ENCODE assay signal across 8 cellular contexts in genomic region chr1:244450597-244451538, GRCh38. TPM values are rescaled to one million over a fixed set of nuclear protein-coding genes. Genes with fewer than 3 reads are reported as not detected.
DNase-seq lines count a peak whose midpoint lies in the region; ATAC-seq, FAIRE-seq and TF ChIP-seq lines count a peak whose summit lies in the region.

No MANE protein-coding gene starts in this region.

- H3K27me3 ChIP-seq in DOHH2 (ENCODE audit: control insufficient read depth, low read length) (no peaks in the 10 kb centered on the region), KMS-11 (ENCODE audit: insufficient read depth, low read depth) (no peaks in the 10 kb centered on the region), spleen (replicated peaks in 1 of 7) (no peaks in the 10 kb centered on the region)

- no peaks in the 10 kb centered on the region for H3F3A ChIP-seq in DOHH2 (ENCODE audit: control insufficient read depth, insufficient read depth)

- peak overlapping the region; percentile 85 for H3K4me3 ChIP-seq in DOHH2 (ENCODE audit: low read length)
- H3K4me3 ChIP-seq in KMS-11 (IDR thresholded peaks at IDR 0.05; ENCODE audit: insufficient read depth, low read depth, low read length): peak overlapping the region; percentile 95
- H3K4me3 ChIP-seq in iPS-18c (ENCODE audit: insufficient read depth, low read depth, low read length): peak overlapping the region; percentile 93
- peak overlapping the region; percentile 80 to 94 (median 90) for H3K4me3 ChIP-seq in spleen

- no peak for TF ChIP-seq CTCF in DOHH2 (IDR thresholded peaks at IDR 0.05; ENCODE audit: low read depth, low read length, poor library complexity, severe bottlenecking)
- no peak for TF ChIP-seq CTCF in KMS-11 (conservative IDR thresholded peaks at IDR 0.05; ENCODE audit: low read depth, low read length)
- no peak for TF ChIP-seq CTCF in MCF 10A (IDR thresholded peaks at IDR 0.05; ENCODE audit: unreplicated experiment)
- TF ChIP-seq CTCF in spleen (IDR thresholded peaks at IDR 0.05 in 8 of 11, conservative IDR thresholded peaks at IDR 0.05 in 3 of 11): no peak

- H2AFZ ChIP-seq in KMS-11 (ENCODE audit: low read depth): peak overlapping the region; percentile 62

- 0 to 1% (median 0%) methylated on average over 28 to 41 of the region's 41 CpGs for WGBS in spleen, 5 donors

- H3K79me2 ChIP-seq in DOHH2 (ENCODE audit: control insufficient read depth, low read length) (peaks cover 58% of the 10 kb centered on the region), KMS-11 (ENCODE audit: insufficient read depth, low read depth) (peaks cover 57% of the 10 kb centered on the region)

- H3K27ac Mint-ChIP-seq in MCF 10A (ENCODE audit: low read depth, unreplicated experiment): peak overlapping the region; percentile 69

- H3K4me3 Mint-ChIP-seq in MCF 10A (ENCODE audit: unreplicated experiment): peak overlapping the region; percentile 70

- H3K27me3 Mint-ChIP-seq in MCF 10A (ENCODE audit: insufficient read depth, unreplicated experiment): no peaks in the 10 kb centered on the region

- FAIRE-seq in TTC549 (lab: Jason Lieb, UNC): peak; percentile 29

- H3K36me3 ChIP-seq in DOHH2 (ENCODE audit: control insufficient read depth, low read length): peaks cover 48% of the 10 kb centered on the region
- peaks cover 5% of the 10 kb centered on the region; the same call in 1 of the 2 replicates for H3K36me3 ChIP-seq in KMS-11 (ENCODE audit: insufficient read depth)
- H3K36me3 ChIP-seq in spleen: peaks cover 0 to 7% (median 0%) of the 10 kb centered on the region in 6 donors

- H3K27ac ChIP-seq in DOHH2 (ENCODE audit: low read depth, low read length): peak overlapping the region; percentile 77
- H3K27ac ChIP-seq in KMS-11: peak overlapping the region; percentile 86
- H3K27ac ChIP-seq in spleen: peak overlapping the region; percentile 93 to 99 (median 97)

- no peak for TF ChIP-seq POLR2A in spleen (IDR thresholded peaks at IDR 0.05)

- H3K4me1 ChIP-seq in DOHH2 (ENCODE audit: control insufficient read depth, low read length): peaks cover 40% of the 10 kb centered on the region
- H3K4me1 ChIP-seq in KMS-11 (ENCODE audit: low read depth, poor library complexity, severe bottlenecking): peaks cover 41% of the 10 kb centered on the region
- peaks cover 35 to 59% (median 55%) of the 10 kb centered on the region in 6 donors for H3K4me1 ChIP-seq in spleen

- H3K36me3 Mint-ChIP-seq in MCF 10A (ENCODE audit: insufficient read depth, unreplicated experiment): peaks cover 5% of the 10 kb centered on the region

- POLR2A ChIA-PET in MCF 10A (lab: Yijun Ruan, JAX): interaction anchor here (0.6 to 8.1 kb wide), 47 partner anchors 8 to 1196 kb away, joined by 3 to 61 read pairs (median 4); partner anchors contain the start of genes COX20, HNRNPU and ZBTB18

- H3K4me1 Mint-ChIP-seq in MCF 10A (ENCODE audit: insufficient read depth, unreplicated experiment): peaks cover 46% of the 10 kb centered on the region

- H4K20me1 ChIP-seq in DOHH2 (ENCODE audit: control insufficient read depth, insufficient read depth, low read depth, low read length) (peaks cover 9% of the 10 kb centered on the region; the same call in 1 of the 2 replicates), KMS-11 (ENCODE audit: insufficient read depth) (peaks cover 4% of the 10 kb centered on the region; the same call in 1 of the 2 replicates)

- no peaks in the 10 kb centered on the region for H3K9me2 ChIP-seq in DOHH2 (replicated peaks; ENCODE audit: control insufficient read depth, low read length)

- H3K9me3 Mint-ChIP-seq in MCF 10A (ENCODE audit: unreplicated experiment): no peaks in the 10 kb centered on the region

- ATAC-seq in GM21529 (IDR thresholded peaks at IDR 0.05; ENCODE audit: unreplicated experiment): peak; percentile 23
- ATAC-seq in GM19328 (IDR thresholded peaks at IDR 0.05; ENCODE audit: unreplicated experiment): no peak

- BruUV-seq in MCF 10A (replicated peaks; lab: Mats Ljungman, UMichigan): no TSS peak

- CTCF ChIA-PET in MCF 10A (lab: Yijun Ruan, JAX): interaction anchor here (0.5 to 3.1 kb wide), 16 partner anchors 9 to 903 kb away, joined by 3 to 12 read pairs (median 4); no protein-coding TSS in a partner anchor

- no peaks in the 10 kb centered on the region for H3K9me3 ChIP-seq in DOHH2 (ENCODE audit: control insufficient read depth, insufficient read depth, low read length)
- no peaks in the 10 kb centered on the region for H3K9me3 ChIP-seq in iPS-18c (ENCODE audit: control insufficient read depth, insufficient read depth, low read length)
- H3K9me3 ChIP-seq in spleen: no peaks in the 10 kb centered on the region

- H3K9ac ChIP-seq in KMS-11: peak overlapping the region; percentile 86

- H3K4me2 ChIP-seq in DOHH2 (ENCODE audit: low read length) (peak overlapping the region; percentile 74), KMS-11 (peak overlapping the region; percentile 76)

- intact Hi-C loops in MCF 10A (cut with micrococcal nuclease) (loop anchor here (1.0 to 10.0 kb wide), 6 partner anchors 99 to 521 kb away; partner anchors contain the start of gene COX20), spleen (cut with DNase I; ENCODE audit: low total_unique reads) (no loop called here)

- DNase-seq in MCF 10A (ENCODE audit: unreplicated experiment): peak; percentile 77
- peak; percentile 93 for DNase-seq in spleen

RNA-seq across cellular contexts. Expression of gene ADSS2, which starts 0.8 kb away (rescaled TPM):
- 72.8 and 87.5 TPM in 2 replicates for total RNA-seq in MCF 10A (2022)
- 10 to 100 TPM; 40.2 to 48.6 (median 44.2) TPM for total RNA-seq in spleen
- polyA plus RNA-seq in spleen: 10 to 100 TPM; 19.9 to 23.4 (median 22.0) TPM

RNA-seq across cellular contexts. Expression of gene CATSPERE, which starts 10.2 kb away (rescaled TPM):
- total RNA-seq in MCF 10A (2022) (1.2 and 2.1 TPM in 2 replicates), spleen (1 to 10 TPM in 6 of 7 donors, under 1 TPM in 1; 0.85 to 4.0 (median 1.3) TPM)
- polyA plus RNA-seq in spleen: under 1 TPM; 0.50 to 0.70 (median 0.52) TPM
